7 cellular contexts compared by ENCODE assay signal in genomic region chr6:28977351-28978136, GRCh38. TPM values are rescaled to one million over a fixed set of nuclear protein-coding genes. Genes with fewer than 3 reads are reported as not detected.
DNase-seq lines count a peak whose midpoint lies in the region; ATAC-seq lines count a peak whose summit lies in the region.

No MANE protein-coding gene starts in this region.

- no peaks in the 10 kb centered on the region for H3K9me3 ChIP-seq in HUES6 (ENCODE audit: control insufficient read depth, insufficient read depth, low read depth, low read length)

- peak overlapping the region; percentile 63 for H3K4me3 ChIP-seq in HUES6 (ENCODE audit: low read depth, low read length)

- CTCF ChIA-PET in activated CD4-positive, alpha-beta memory T cell treated with anti-CD3 and anti-CD28 coated beads, Interleukin-2, amount 10 ng/mL, durations not matched to agents 7 days and 5 days (lab: Charles Lee) = interaction anchor here (1.2 to 1.5 kb wide), 2 partner anchors 54 to 140 kb away, joined by 4 read pairs; partner anchors contain the start of gene TRIM27

- peaks cover 4% of the 10 kb centered on the region for H3K36me3 Mint-ChIP-seq in activated CD4-positive, alpha-beta memory T cell treated with anti-CD3 and anti-CD28 coated beads, Interleukin-2, amount 10 ng/mL, durations not matched to agents 7 days and 5 days (ENCODE audit: low read depth)

- no peak overlapping the region for H3K27ac Mint-ChIP-seq in activated CD4-positive, alpha-beta memory T cell treated with anti-CD3 and anti-CD28 coated beads, Interleukin-2, amount 10 ng/mL, durations not matched to agents 7 days and 5 days

- peaks cover 14% of the 10 kb centered on the region; the same call in 1 of the 2 replicates for H3K27me3 ChIP-seq in HUES6 (ENCODE audit: control insufficient read depth, insufficient read depth, low read length)

- no peaks in the 10 kb centered on the region for H3K9me3 Mint-ChIP-seq in activated CD4-positive, alpha-beta memory T cell treated with anti-CD3 and anti-CD28 coated beads, Interleukin-2, amount 10 ng/mL, durations not matched to agents 7 days and 5 days

- POLR2A ChIA-PET in activated CD4-positive, alpha-beta memory T cell treated with anti-CD3 and anti-CD28 coated beads, Interleukin-2, amount 10 ng/mL, durations not matched to agents 7 days and 5 days (lab: Charles Lee) = interaction anchor here (0.8 kb wide), 1 partner anchor 53 kb away, joined by 3 read pairs; no protein-coding TSS in a partner anchor

- H3K27ac ChIP-seq in HUES6 (ENCODE audit: low read depth, low read length) = peak overlapping the region; percentile 68; the same call in 1 of the 2 replicates

- peaks cover 31% of the 10 kb centered on the region for H3K27me3 Mint-ChIP-seq in activated CD4-positive, alpha-beta memory T cell treated with anti-CD3 and anti-CD28 coated beads, Interleukin-2, amount 10 ng/mL, durations not matched to agents 7 days and 5 days

- H3K36me3 ChIP-seq in HUES6 (ENCODE audit: control insufficient read depth, insufficient read depth, low read length) = no peaks in the 10 kb centered on the region

- peak overlapping the region; percentile 79 for H3K9ac ChIP-seq in HUES6 (ENCODE audit: low read length)

- no peak for ATAC-seq in HG03135 (IDR thresholded peaks at IDR 0.05; ENCODE audit: unreplicated experiment)

- peaks cover 22% of the 10 kb centered on the region for H3K4me1 ChIP-seq in HUES6 (ENCODE audit: control insufficient read depth, insufficient read depth, low read length)

- H3K4me3 Mint-ChIP-seq in activated CD4-positive, alpha-beta memory T cell treated with anti-CD3 and anti-CD28 coated beads, Interleukin-2, amount 10 ng/mL, durations not matched to agents 7 days and 5 days = peak overlapping the region; percentile 38

- DNase-seq in activated CD4-positive, alpha-beta memory T cell treated with anti-CD3 and anti-CD28 coated beads, Interleukin-2, amount 10 ng/mL, durations not matched to agents 7 days and 5 days = no peak
- DNase-seq in germinal center (ENCODE audit: low spot score) (peak; percentile 18), NCI-H526 treated with DMSO at 0.1 percent for 48 hours (lab: John Stamatoyannopoulos, UW) (no peak), HK-2 (ENCODE audit: unreplicated experiment) (no peak)
- peak; percentile 57 for DNase-seq in stimulated activated CD4-positive, alpha-beta T cell treated with anti-CD3 and anti-CD28 coated beads, Interleukin-15, amount 100 ng/mL, for 24 hours

- H3K4me1 Mint-ChIP-seq in activated CD4-positive, alpha-beta memory T cell treated with anti-CD3 and anti-CD28 coated beads, Interleukin-2, amount 10 ng/mL, durations not matched to agents 7 days and 5 days = peaks cover 32% of the 10 kb centered on the region

RNA-seq across cellular contexts. Expression of gene ZNF311, which starts 27.6 kb away (rescaled TPM):
- under 1 TPM; 0.53 to 0.65 TPM for total RNA-seq in activated CD4-positive, alpha-beta memory T cell treated with anti-CD3 and anti-CD28 coated beads, Interleukin-2, amount 10 ng/mL, durations not matched to agents 7 days and 5 days

RNA-seq across cellular contexts. Expression of gene TRIM27, which starts 53.8 kb away (rescaled TPM):
- 10 to 100 TPM; 56.8 to 58.0 TPM for total RNA-seq in activated CD4-positive, alpha-beta memory T cell treated with anti-CD3 and anti-CD28 coated beads, Interleukin-2, amount 10 ng/mL, durations not matched to agents 7 days and 5 days

Comparison
In these comparisons a context has a peak if more than half of its experiments do, and no peak if none do; other contexts are left out.
1. DNase-seq: peak in germinal center (single experiment) and stimulated activated CD4-positive, alpha-beta T cell treated with anti-CD3 and anti-CD28 coated beads, Interleukin-15, amount 100 ng/mL, for 24 hours (single experiment); none in activated CD4-positive, alpha-beta memory T cell treated with anti-CD3 and anti-CD28 coated beads, Interleukin-2, amount 10 ng/mL, durations not matched to agents 7 days and 5 days (single experiment), NCI-H526 treated with DMSO at 0.1 percent for 48 hours (single experiment) and HK-2 (single experiment).